Comparison of ENCODE assay signal across 9 cellular contexts in the genomic region with DNA sequence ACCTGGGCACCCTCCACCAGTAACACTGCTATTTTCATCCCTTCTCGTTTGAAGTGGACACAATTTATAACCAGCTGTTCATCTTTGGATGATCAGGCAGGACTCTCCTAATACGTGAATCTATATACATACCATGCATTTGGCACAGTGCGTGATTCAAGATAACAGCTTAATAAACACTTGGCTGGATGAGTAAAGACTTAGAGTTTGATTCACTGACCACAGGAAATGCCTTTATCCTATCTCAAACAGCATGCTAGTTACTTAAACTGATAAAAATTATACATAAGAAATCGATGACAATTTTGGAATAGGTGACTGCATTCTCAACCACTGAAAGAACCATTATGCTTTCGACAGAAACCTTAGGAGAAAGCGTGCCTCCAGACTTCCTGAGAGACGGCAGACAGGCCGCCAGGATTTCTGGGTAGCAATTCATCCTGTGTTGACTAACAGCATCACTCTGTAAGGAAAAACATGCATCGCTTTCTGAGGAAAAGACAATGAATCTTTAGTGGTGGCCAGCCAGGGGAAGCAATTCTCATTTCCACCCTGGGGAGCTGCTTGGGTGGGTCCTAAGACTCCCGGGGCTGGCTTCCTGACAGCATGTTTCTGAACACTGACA. TPM values are rescaled to one million over a fixed set of nuclear protein-coding genes. Genes with fewer than 3 reads are reported as not detected.
A peak's percentile ranks its signal among the peaks of the same experiment; 100 is the strongest.
DNase-seq lines count a peak whose midpoint lies in the region; ATAC-seq and FAIRE-seq lines count a peak whose summit lies in the region.
"Had no signal": no experiment of that assay in that cellular context is flagged by ENCODE, and none has a peak within 500 bp of the region (broad histone marks: within the 10 kb centered on the region; RNA-seq: fewer than 3 reads in every experiment).

No MANE protein-coding gene starts in this region.

- H3K4me2 ChIP-seq in mesenchymal stem cell (ENCODE audit: low read length, poor library complexity, severe bottlenecking), result peak overlapping the region; percentile 18

- H3K23ac ChIP-seq in mesenchymal stem cell (ENCODE audit: low read length in 2 of 2), result no peak overlapping the region

- H3K27ac ChIP-seq in CD4-positive, CD25-positive, alpha-beta regulatory T cell (ENCODE audit: insufficient read depth, low read length, poor library complexity, severe bottlenecking), result peak overlapping the region; percentile 10
- no peak overlapping the region for H3K27ac ChIP-seq in mesenchymal stem cell (ENCODE audit: low read length, poor library complexity, severe bottlenecking)

- no peaks in the 10 kb centered on the region for H3K36me3 ChIP-seq in CD4-positive, CD25-positive, alpha-beta regulatory T cell (ENCODE audit: control insufficient read depth, insufficient read depth, low read length)
- H3K36me3 ChIP-seq in mesenchymal stem cell (ENCODE audit: control insufficient read depth in 1 of 2, insufficient read depth in 2 of 2, low read depth in 1 of 2, low read length in 2 of 2), result peaks cover 0 to 1% of the 10 kb centered on the region in 2 experiments

- H3K4ac ChIP-seq in mesenchymal stem cell (ENCODE audit: low read depth in 1 of 2, low read length in 2 of 2), result peak overlapping the region in 1 of 2 experiments; percentile 49

- H2BK5ac ChIP-seq in mesenchymal stem cell (ENCODE audit: low read depth, low read length, poor library complexity, severe bottlenecking), result no peak overlapping the region

- FAIRE-seq in HTR-8/SVneo (lab: Jason Lieb, UNC), result no peak

- DNase-seq in CD4-positive, CD25-positive, alpha-beta regulatory T cell, result no peak
- DNase-seq in HTR-8/SVneo (ENCODE audit: insufficient read length, low spot score) (peak; percentile 43), astrocyte of the hippocampus (ENCODE audit: low read depth, low spot score) (peak; percentile 76), mesenchymal stem cell (peak; percentile 89), NCI-H748 (lab: John Stamatoyannopoulos, UW; ENCODE audit: unreplicated experiment) (no peak), hippocampal formation (lab: John Stamatoyannopoulos, UW) (no peak)
- no peak for DNase-seq in activated CD4-positive, CD25-positive, alpha-beta regulatory T cell (lab: John Stamatoyannopoulos, UW)
- DNase-seq: activated CD4-positive, alpha-beta T cell treated with anti-CD3 and anti-CD28 coated beads, Interleukin-2, amount 10 ng/mL, durations not matched to agents 7 days and 5 days had no signal

- no peaks in the 10 kb centered on the region for H3K9me3 ChIP-seq in CD4-positive, CD25-positive, alpha-beta regulatory T cell (ENCODE audit: control insufficient read depth in 2 of 2, low read length in 2 of 2)
- H3K9me3 ChIP-seq in mesenchymal stem cell (ENCODE audit: control insufficient read depth, low read length), result no peaks in the 10 kb centered on the region

- peak overlapping the region in 3 of 4 donors; percentile 0 to 55 (median 4) for H3K4me3 Mint-ChIP-seq in CD4-positive, CD25-positive, alpha-beta regulatory T cell
- H3K4me3 Mint-ChIP-seq: activated CD4-positive, alpha-beta T cell treated with anti-CD3 and anti-CD28 coated beads, Interleukin-2, amount 10 ng/mL, durations not matched to agents 7 days and 5 days had no signal

- no peaks in the 10 kb centered on the region for H3K36me3 Mint-ChIP-seq in CD4-positive, CD25-positive, alpha-beta regulatory T cell

- no peak for ATAC-seq in CD4-positive, CD25-positive, alpha-beta regulatory T cell (ENCODE audit: low read depth in 2 of 2)
- ATAC-seq in GM21423 (IDR thresholded peaks at IDR 0.05; ENCODE audit: unreplicated experiment), result no peak

- no peaks in the 10 kb centered on the region for H3K27me3 ChIP-seq in CD4-positive, CD25-positive, alpha-beta regulatory T cell (ENCODE audit: control insufficient read depth, insufficient read depth, low read length)
- H3K27me3 ChIP-seq in mesenchymal stem cell (ENCODE audit: control insufficient read depth in 1 of 2, insufficient read depth in 1 of 2, low read length in 2 of 2), result peaks cover 0 to 1% of the 10 kb centered on the region in 2 experiments

- no peak overlapping the region for H2BK120ac ChIP-seq in mesenchymal stem cell (ENCODE audit: low read depth, low read length)

- H3K9ac ChIP-seq in mesenchymal stem cell (ENCODE audit: low read length), result peak overlapping the region; percentile 42

- H2AK5ac ChIP-seq in mesenchymal stem cell (ENCODE audit: low read length, severe bottlenecking), result no peak overlapping the region

- 0% methylated on average over 8 of the region's 10 CpGs for WGBS in mesenchymal stem cell

- H3K4me1 Mint-ChIP-seq in CD4-positive, CD25-positive, alpha-beta regulatory T cell, result peaks cover 14 to 49% (median 32%) of the 10 kb centered on the region in 4 donors

- no peak overlapping the region for H2BK15ac ChIP-seq in mesenchymal stem cell (ENCODE audit: low read depth, poor library complexity, severe bottlenecking)

- peak overlapping the region in 1 of 2 experiments; percentile 41 for H3K18ac ChIP-seq in mesenchymal stem cell (ENCODE audit: low read depth in 1 of 2, low read length in 2 of 2)

- no peak overlapping the region for H4K91ac ChIP-seq in mesenchymal stem cell (ENCODE audit: low read length)

- H2AFZ ChIP-seq in mesenchymal stem cell (ENCODE audit: low read depth, low read length), result peak overlapping the region; percentile 16

- H2BK12ac ChIP-seq in mesenchymal stem cell (ENCODE audit: low read length in 2 of 2), result no peak overlapping the region

- peaks cover 0 to 4% (median 0%) of the 10 kb centered on the region in 7 donors for H3K9me3 Mint-ChIP-seq in CD4-positive, CD25-positive, alpha-beta regulatory T cell

- peak overlapping the region; percentile 42 for H3K4me3 ChIP-seq in CD4-positive, CD25-positive, alpha-beta regulatory T cell (ENCODE audit: low read depth, low read length)
- peak overlapping the region in 1 of 2 experiments; percentile 61 for H3K4me3 ChIP-seq in mesenchymal stem cell (ENCODE audit: insufficient read depth in 1 of 2, low read depth in 1 of 2, low read length in 2 of 2)

- peaks cover 1% of the 10 kb centered on the region for H3K79me1 ChIP-seq in mesenchymal stem cell (replicated peaks; ENCODE audit: low read length, poor library complexity, severe bottlenecking)

- peak overlapping the region in 2 of 3 donors; percentile 89 to 96 for H3K27ac Mint-ChIP-seq in CD4-positive, CD25-positive, alpha-beta regulatory T cell

- H4K8ac ChIP-seq in mesenchymal stem cell (ENCODE audit: low read length), result peak overlapping the region; percentile 80

- H3K4me1 ChIP-seq in CD4-positive, CD25-positive, alpha-beta regulatory T cell (ENCODE audit: control insufficient read depth, insufficient read depth, low read length, poor library complexity, severe bottlenecking), result peaks cover 49% of the 10 kb centered on the region
- peaks cover 18% of the 10 kb centered on the region for H3K4me1 ChIP-seq in mesenchymal stem cell (ENCODE audit: control insufficient read depth, insufficient read depth, low read depth, low read length)

- H3K14ac ChIP-seq in mesenchymal stem cell (ENCODE audit: low read length in 2 of 2), result no peak overlapping the region

- no peaks in the 10 kb centered on the region for H3K27me3 Mint-ChIP-seq in CD4-positive, CD25-positive, alpha-beta regulatory T cell
- H3K27me3 Mint-ChIP-seq: activated CD4-positive, alpha-beta T cell treated with anti-CD3 and anti-CD28 coated beads, Interleukin-2, amount 10 ng/mL, durations not matched to agents 7 days and 5 days had no signal

RNA-seq across cellular contexts. Expression of a gene that starts 9.7 kb away (rescaled TPM):
- total RNA-seq in CD4-positive, CD25-positive, alpha-beta regulatory T cell, result 15.8 TPM
- polyA plus RNA-seq in CD4-positive, CD25-positive, alpha-beta regulatory T cell, result 100 to 1,000 TPM in 3 of 4 donors, 10 to 100 TPM in 1; 98.7 to 127 (median 112) TPM
- polyA plus RNA-seq in mesenchymal stem cell (2013, experiment 1 of 2), result 94.6 TPM
- polyA plus RNA-seq in mesenchymal stem cell (2013, experiment 2 of 2), result 92.6 TPM

RNA-seq across cellular contexts. Expression of a gene that starts 11.3 kb away (rescaled TPM):
- total RNA-seq in CD4-positive, CD25-positive, alpha-beta regulatory T cell, result 21.6 TPM
- polyA plus RNA-seq in CD4-positive, CD25-positive, alpha-beta regulatory T cell, result 10 to 100 TPM; 66.5 to 98.7 (median 75.7) TPM
- 102 TPM for polyA plus RNA-seq in mesenchymal stem cell (2013, experiment 1 of 2)
- 105 TPM for polyA plus RNA-seq in mesenchymal stem cell (2013, experiment 2 of 2)

Comparison
In these comparisons a context has a peak if more than half of its experiments do, and no peak if none do; other contexts are left out.
1. DNase-seq: peak in HTR-8/SVneo (single experiment), astrocyte of the hippocampus (single experiment) and mesenchymal stem cell (single experiment); none in CD4-positive, CD25-positive, alpha-beta regulatory T cell (0 of 3), NCI-H748 (single experiment), hippocampal formation (0 of 2) and activated CD4-positive, CD25-positive, alpha-beta regulatory T cell (0 of 4).